In the genomic region with DNA sequence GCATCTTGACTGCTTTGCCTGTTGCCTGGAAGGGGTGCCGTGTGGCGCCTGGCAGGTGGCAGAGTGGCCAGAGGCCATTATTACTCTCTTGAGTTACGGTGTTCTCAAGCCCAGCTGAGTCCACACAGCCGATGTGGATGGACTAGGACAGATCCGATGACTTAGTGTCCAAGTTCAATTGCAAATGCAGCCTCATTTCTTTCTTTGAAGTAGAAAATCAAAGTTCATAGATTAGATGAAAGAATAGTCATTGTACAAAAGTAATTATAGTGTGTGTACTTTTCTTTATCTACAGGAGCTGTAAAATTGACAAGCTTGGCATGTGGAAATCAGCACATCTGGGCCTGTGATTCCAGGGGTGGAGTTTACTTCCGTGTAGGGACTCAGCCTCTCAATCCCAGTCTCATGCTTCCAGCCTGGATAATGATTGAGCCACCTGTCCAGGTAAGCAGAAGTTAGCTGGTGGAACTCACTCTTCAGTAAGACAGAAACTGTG, we compare ENCODE assay signal across 1 cellular context.
A peak's percentile ranks its signal among the peaks of the same experiment; 100 is the strongest.
TF ChIP-seq lines count a peak whose summit lies in the region.

No MANE protein-coding gene starts in this region.

TF ChIP-seq in HepG2, 621 proteins besides CTCF, POLR2A, EP300 and RAD21 (continued from another document):
- TF ChIP-seq, protein P1, sequence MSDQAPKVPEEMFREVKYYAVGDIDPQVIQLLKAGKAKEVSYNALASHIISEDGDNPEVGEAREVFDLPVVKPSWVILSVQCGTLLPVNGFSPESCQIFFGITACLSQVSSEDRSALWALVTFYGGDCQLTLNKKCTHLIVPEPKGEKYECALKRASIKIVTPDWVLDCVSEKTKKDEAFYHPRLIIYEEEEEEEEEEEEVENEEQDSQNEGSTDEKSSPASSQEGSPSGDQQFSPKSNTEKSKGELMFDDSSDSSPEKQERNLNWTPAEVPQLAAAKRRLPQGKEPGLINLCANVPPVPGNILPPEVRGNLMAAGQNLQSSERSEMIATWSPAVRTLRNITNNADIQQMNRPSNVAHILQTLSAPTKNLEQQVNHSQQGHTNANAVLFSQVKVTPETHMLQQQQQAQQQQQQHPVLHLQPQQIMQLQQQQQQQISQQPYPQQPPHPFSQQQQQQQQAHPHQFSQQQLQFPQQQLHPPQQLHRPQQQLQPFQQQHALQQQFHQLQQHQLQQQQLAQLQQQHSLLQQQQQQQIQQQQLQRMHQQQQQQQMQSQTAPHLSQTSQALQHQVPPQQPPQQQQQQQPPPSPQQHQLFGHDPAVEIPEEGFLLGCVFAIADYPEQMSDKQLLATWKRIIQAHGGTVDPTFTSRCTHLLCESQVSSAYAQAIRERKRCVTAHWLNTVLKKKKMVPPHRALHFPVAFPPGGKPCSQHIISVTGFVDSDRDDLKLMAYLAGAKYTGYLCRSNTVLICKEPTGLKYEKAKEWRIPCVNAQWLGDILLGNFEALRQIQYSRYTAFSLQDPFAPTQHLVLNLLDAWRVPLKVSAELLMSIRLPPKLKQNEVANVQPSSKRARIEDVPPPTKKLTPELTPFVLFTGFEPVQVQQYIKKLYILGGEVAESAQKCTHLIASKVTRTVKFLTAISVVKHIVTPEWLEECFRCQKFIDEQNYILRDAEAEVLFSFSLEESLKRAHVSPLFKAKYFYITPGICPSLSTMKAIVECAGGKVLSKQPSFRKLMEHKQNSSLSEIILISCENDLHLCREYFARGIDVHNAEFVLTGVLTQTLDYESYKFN (CRISPR knock-in tag; conservative IDR thresholded peaks at IDR 0.05): peak; percentile 73
- TF ChIP-seq ZFP62 (CRISPR knock-in tag; IDR thresholded peaks at IDR 0.05) (no peak), SAP130 (CRISPR knock-in tag; IDR thresholded peaks at IDR 0.05; ENCODE audit: low read depth) (peak; percentile 70), PAX8 (CRISPR knock-in tag; IDR thresholded peaks at IDR 0.05; ENCODE audit: borderline replicate concordance) (no peak), NR2F2 (IDR thresholded peaks at IDR 0.05; ENCODE audit: borderline replicate concordance, low read depth) (peak; percentile 46; the same call in 1 of the 2 replicates), RCOR2 (CRISPR knock-in tag; IDR thresholded peaks at IDR 0.05) (peak; percentile 42; the same call in 1 of the 2 replicates), DNMT1 (CRISPR knock-in tag; IDR thresholded peaks at IDR 0.05) (no peak), PAWR (CRISPR knock-in tag; IDR thresholded peaks at IDR 0.05; ENCODE audit: borderline replicate concordance) (no peak), ISL2 (CRISPR knock-in tag; IDR thresholded peaks at IDR 0.05) (peak; percentile 60; the same call in 1 of the 2 replicates), ELF1 (CRISPR knock-in tag; IDR thresholded peaks at IDR 0.05) (0 out of 2 replicates have a peak, but pooled peaks have one; percentile 41), KDM1A (CRISPR knock-in tag; IDR thresholded peaks at IDR 0.05) (no peak), PHF21A (CRISPR knock-in tag; IDR thresholded peaks at IDR 0.05) (peak; percentile 53; the same call in 1 of the 2 replicates), SIX1 (CRISPR knock-in tag; IDR thresholded peaks at IDR 0.05; ENCODE audit: borderline replicate concordance) (no peak; the same call in 1 of the 2 replicates), SOX13 (IDR thresholded peaks at IDR 0.05) (no peak; the same call in 1 of the 2 replicates), SOX13 (CRISPR knock-in tag; conservative IDR thresholded peaks at IDR 0.05 in 1 of 2, IDR thresholded peaks at IDR 0.05 in 1 of 2) (peak in 1 of 2 experiments; percentile 92; a peak in 2 of 4 replicates), MEIS1 (CRISPR knock-in tag; IDR thresholded peaks at IDR 0.05; ENCODE audit: borderline replicate concordance) (peak; percentile 57; the same call in 1 of the 2 replicates), HDAC2 (CRISPR knock-in tag; IDR thresholded peaks at IDR 0.05) (peak; percentile 21; the same call in 1 of the 2 replicates), NR2F1 (CRISPR knock-in tag; IDR thresholded peaks at IDR 0.05) (0 out of 4 replicates have a peak, but pooled peaks of 1 of the 2 experiments have one; percentile 28), ZFYVE20 (CRISPR knock-in tag; IDR thresholded peaks at IDR 0.05; ENCODE audit: borderline replicate concordance, low read depth) (no peak), HOXA5 (CRISPR knock-in tag; IDR thresholded peaks at IDR 0.05) (no peak), AGO1 (IDR thresholded peaks at IDR 0.05; ENCODE audit: low read depth, low read length, poor library complexity, severe bottlenecking) (no peak), ZNF260 (CRISPR knock-in tag; IDR thresholded peaks at IDR 0.05; ENCODE audit: borderline replicate concordance, low read depth) (no peak), MYNN (CRISPR knock-in tag; IDR thresholded peaks at IDR 0.05; ENCODE audit: low read depth) (no peak), HOXA3 (CRISPR knock-in tag; IDR thresholded peaks at IDR 0.05) (peak; percentile 41; the same call in 1 of the 2 replicates)
- TF ChIP-seq, protein P2, sequence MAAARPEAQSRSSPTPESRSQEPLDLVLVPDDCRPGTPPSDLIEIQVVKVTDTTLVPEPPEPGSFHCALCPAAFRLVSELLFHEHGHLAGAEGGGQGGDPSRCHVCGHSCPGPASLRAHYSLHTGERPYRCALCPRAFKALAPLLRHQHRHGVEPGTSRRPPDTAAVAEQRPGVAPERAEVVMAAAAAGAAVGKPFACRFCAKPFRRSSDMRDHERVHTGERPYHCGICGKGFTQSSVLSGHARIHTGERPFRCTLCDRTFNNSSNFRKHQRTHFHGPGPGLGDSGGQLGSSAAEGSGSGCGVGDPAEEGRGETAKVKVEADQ (CRISPR knock-in tag; IDR thresholded peaks at IDR 0.05; ENCODE audit: borderline replicate concordance): no peak
- TF ChIP-seq, protein P3, sequence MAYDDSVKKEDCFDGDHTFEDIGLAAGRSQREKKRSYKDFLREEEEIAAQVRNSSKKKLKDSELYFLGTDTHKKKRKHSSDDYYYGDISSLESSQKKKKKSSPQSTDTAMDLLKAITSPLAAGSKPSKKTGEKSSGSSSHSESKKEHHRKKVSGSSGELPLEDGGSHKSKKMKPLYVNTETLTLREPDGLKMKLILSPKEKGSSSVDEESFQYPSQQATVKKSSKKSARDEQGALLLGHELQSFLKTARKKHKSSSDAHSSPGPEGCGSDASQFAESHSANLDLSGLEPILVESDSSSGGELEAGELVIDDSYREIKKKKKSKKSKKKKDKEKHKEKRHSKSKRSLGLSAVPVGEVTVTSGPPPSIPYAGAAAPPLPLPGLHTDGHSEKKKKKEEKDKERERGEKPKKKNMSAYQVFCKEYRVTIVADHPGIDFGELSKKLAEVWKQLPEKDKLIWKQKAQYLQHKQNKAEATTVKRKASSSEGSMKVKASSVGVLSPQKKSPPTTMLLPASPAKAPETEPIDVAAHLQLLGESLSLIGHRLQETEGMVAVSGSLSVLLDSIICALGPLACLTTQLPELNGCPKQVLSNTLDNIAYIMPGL (CRISPR knock-in tag; IDR thresholded peaks at IDR 0.05; ENCODE audit: borderline replicate concordance in 1 of 2, low read depth in 1 of 2): no peak
- TF ChIP-seq, protein P4, sequence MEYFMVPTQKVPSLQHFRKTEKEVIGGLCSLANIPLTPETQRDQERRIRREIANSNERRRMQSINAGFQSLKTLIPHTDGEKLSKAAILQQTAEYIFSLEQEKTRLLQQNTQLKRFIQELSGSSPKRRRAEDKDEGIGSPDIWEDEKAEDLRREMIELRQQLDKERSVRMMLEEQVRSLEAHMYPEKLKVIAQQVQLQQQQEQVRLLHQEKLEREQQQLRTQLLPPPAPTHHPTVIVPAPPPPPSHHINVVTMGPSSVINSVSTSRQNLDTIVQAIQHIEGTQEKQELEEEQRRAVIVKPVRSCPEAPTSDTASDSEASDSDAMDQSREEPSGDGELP (IDR thresholded peaks at IDR 0.05; ENCODE audit: borderline replicate concordance, low read depth): peak; percentile 95
- TF ChIP-seq, protein P5, sequence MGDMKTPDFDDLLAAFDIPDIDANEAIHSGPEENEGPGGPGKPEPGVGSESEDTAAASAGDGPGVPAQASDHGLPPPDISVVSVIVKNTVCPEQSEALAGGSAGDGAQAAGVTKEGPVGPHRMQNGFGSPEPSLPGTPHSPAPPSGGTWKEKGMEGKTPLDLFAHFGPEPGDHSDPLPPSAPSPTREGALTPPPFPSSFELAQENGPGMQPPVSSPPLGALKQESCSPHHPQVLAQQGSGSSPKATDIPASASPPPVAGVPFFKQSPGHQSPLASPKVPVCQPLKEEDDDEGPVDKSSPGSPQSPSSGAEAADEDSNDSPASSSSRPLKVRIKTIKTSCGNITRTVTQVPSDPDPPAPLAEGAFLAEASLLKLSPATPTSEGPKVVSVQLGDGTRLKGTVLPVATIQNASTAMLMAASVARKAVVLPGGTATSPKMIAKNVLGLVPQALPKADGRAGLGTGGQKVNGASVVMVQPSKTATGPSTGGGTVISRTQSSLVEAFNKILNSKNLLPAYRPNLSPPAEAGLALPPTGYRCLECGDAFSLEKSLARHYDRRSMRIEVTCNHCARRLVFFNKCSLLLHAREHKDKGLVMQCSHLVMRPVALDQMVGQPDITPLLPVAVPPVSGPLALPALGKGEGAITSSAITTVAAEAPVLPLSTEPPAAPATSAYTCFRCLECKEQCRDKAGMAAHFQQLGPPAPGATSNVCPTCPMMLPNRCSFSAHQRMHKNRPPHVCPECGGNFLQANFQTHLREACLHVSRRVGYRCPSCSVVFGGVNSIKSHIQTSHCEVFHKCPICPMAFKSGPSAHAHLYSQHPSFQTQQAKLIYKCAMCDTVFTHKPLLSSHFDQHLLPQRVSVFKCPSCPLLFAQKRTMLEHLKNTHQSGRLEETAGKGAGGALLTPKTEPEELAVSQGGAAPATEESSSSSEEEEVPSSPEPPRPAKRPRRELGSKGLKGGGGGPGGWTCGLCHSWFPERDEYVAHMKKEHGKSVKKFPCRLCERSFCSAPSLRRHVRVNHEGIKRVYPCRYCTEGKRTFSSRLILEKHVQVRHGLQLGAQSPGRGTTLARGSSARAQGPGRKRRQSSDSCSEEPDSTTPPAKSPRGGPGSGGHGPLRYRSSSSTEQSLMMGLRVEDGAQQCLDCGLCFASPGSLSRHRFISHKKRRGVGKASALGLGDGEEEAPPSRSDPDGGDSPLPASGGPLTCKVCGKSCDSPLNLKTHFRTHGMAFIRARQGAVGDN (CRISPR knock-in tag; IDR thresholded peaks at IDR 0.05): peak; percentile 44; the same call in 1 of the 2 replicates
- TF ChIP-seq, protein P6, sequence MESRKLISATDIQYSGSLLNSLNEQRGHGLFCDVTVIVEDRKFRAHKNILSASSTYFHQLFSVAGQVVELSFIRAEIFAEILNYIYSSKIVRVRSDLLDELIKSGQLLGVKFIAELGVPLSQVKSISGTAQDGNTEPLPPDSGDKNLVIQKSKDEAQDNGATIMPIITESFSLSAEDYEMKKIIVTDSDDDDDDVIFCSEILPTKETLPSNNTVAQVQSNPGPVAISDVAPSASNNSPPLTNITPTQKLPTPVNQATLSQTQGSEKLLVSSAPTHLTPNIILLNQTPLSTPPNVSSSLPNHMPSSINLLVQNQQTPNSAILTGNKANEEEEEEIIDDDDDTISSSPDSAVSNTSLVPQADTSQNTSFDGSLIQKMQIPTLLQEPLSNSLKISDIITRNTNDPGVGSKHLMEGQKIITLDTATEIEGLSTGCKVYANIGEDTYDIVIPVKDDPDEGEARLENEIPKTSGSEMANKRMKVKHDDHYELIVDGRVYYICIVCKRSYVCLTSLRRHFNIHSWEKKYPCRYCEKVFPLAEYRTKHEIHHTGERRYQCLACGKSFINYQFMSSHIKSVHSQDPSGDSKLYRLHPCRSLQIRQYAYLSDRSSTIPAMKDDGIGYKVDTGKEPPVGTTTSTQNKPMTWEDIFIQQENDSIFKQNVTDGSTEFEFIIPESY (CRISPR knock-in tag; IDR thresholded peaks at IDR 0.05): peak; percentile 59; the same call in 1 of the 2 replicates
- TF ChIP-seq, protein P7, sequence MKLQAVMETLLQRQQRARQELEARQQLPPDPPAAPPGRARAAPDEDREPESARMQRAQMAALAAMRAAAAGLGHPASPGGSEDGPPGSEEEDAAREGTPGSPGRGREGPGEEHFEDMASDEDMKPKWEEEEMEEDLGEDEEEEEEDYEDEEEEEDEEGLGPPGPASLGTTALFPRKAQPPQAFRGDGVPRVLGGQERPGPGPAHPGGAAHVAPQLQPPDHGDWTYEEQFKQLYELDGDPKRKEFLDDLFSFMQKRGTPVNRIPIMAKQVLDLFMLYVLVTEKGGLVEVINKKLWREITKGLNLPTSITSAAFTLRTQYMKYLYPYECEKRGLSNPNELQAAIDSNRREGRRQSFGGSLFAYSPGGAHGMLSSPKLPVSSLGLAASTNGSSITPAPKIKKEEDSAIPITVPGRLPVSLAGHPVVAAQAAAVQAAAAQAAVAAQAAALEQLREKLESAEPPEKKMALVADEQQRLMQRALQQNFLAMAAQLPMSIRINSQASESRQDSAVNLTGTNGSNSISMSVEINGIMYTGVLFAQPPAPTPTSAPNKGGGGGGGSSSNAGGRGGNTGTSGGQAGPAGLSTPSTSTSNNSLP (IDR thresholded peaks at IDR 0.05; ENCODE audit: low read depth, low read length): peak; percentile 56; the same call in 1 of the 2 replicates
- TF ChIP-seq, protein P8, sequence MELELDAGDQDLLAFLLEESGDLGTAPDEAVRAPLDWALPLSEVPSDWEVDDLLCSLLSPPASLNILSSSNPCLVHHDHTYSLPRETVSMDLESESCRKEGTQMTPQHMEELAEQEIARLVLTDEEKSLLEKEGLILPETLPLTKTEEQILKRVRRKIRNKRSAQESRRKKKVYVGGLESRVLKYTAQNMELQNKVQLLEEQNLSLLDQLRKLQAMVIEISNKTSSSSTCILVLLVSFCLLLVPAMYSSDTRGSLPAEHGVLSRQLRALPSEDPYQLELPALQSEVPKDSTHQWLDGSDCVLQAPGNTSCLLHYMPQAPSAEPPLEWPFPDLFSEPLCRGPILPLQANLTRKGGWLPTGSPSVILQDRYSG (CRISPR knock-in tag; IDR thresholded peaks at IDR 0.05): no peak
- TF ChIP-seq, protein P9, sequence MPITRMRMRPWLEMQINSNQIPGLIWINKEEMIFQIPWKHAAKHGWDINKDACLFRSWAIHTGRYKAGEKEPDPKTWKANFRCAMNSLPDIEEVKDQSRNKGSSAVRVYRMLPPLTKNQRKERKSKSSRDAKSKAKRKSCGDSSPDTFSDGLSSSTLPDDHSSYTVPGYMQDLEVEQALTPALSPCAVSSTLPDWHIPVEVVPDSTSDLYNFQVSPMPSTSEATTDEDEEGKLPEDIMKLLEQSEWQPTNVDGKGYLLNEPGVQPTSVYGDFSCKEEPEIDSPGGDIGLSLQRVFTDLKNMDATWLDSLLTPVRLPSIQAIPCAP (CRISPR knock-in tag; IDR thresholded peaks at IDR 0.05; ENCODE audit: low read depth): no peak
